In genomic region chr1:15843826-15844572, GRCh38 we compare ENCODE assay signal across 11 cellular contexts. TPM values are rescaled to one million over a fixed set of nuclear protein-coding genes. Genes with fewer than 3 reads are reported as not detected.
DNase-seq lines count a peak whose midpoint lies in the region; ATAC-seq, FAIRE-seq and TF ChIP-seq lines count a peak whose summit lies in the region.
"Had no signal": no experiment of that assay in that cellular context is flagged by ENCODE, and none has a peak within 500 bp of the region (broad histone marks: within the 10 kb centered on the region; RNA-seq: fewer than 3 reads in every experiment).

No MANE protein-coding gene starts in this region.

- H3K36me3 ChIP-seq in H1 (ENCODE audit: control insufficient read depth in 2 of 4, insufficient read depth in 4 of 4, low read length in 3 of 4), result no peaks in the 10 kb centered on the region; a peak in 1 of 8 replicates

- no peaks in the 10 kb centered on the region for H3K4me1 ChIP-seq in H1 (replicated peaks in 1 of 4; ENCODE audit: control insufficient read depth in 3 of 4, insufficient read depth in 4 of 4, low read length in 3 of 4)

- no peak overlapping the region for H2BK20ac ChIP-seq in H1 (ENCODE audit: low read length)

- H2AK5ac ChIP-seq in H1 (ENCODE audit: low read depth, low read length), result no peak overlapping the region

- no peak overlapping the region for H4K5ac ChIP-seq in H1 (ENCODE audit: insufficient read length, low read depth, low read length)

- CTCF ChIA-PET in H1 (lab: Charles Lee; ENCODE audit: partially characterized antibody), result interaction anchor here (0.7 to 1.9 kb wide), 5 partner anchors 29 to 130 kb away, joined by 3 to 9 read pairs (median 4); no protein-coding TSS in a partner anchor

- H3K4ac ChIP-seq in H1 (replicated peaks; ENCODE audit: insufficient read length, low read depth, low read length), result no peak overlapping the region

- H3K27ac ChIP-seq in H1 (ENCODE audit: low read depth, low read length), result no peak overlapping the region

- H3K79me1 ChIP-seq in H1 (ENCODE audit: low read depth, low read length), result 0 out of 2 replicates have a peak, but pooled peaks cover 3% of the 10 kb centered on the region

- no peak for ATAC-seq in effector memory CD8-positive, alpha-beta T cell (replicated peaks)
- ATAC-seq: left cardiac atrium had no signal

- H3K4me1 Mint-ChIP-seq in osteocyte (ENCODE audit: unreplicated experiment), result peaks cover 14% of the 10 kb centered on the region
- H3K4me1 Mint-ChIP-seq in effector memory CD8-positive, alpha-beta T cell (ENCODE audit: low read depth in 2 of 2), result peaks cover 6 to 11% of the 10 kb centered on the region in 2 donors

- no peak overlapping the region for H3K9ac ChIP-seq in H1 (replicated peaks in 1 of 4; ENCODE audit: extremely low read depth in 1 of 4, low read depth in 3 of 4, low read length in 3 of 4)

- H2BK15ac ChIP-seq in H1 (ENCODE audit: low read length), result no peak overlapping the region

- H3K27me3 Mint-ChIP-seq in osteocyte (ENCODE audit: unreplicated experiment), result no peaks in the 10 kb centered on the region
- H3K27me3 Mint-ChIP-seq in effector memory CD8-positive, alpha-beta T cell, result no peaks in the 10 kb centered on the region

- in situ Hi-C loops in ACHN (cut with HindIII; ENCODE audit: low pct_ligation_motif_present, low pct_unique_long_range_greater_than_20kb, low sequenced_read_pairs), result no loop called here

- no peak for TF ChIP-seq RAD21 in H1 (IDR thresholded peaks at IDR 0.05 in 1 of 2, conservative IDR thresholded peaks at IDR 0.05 in 1 of 2; ENCODE audit: low read depth in 2 of 2, low read length in 2 of 2)

- no peaks in the 10 kb centered on the region for H3K9me3 Mint-ChIP-seq in osteocyte (ENCODE audit: unreplicated experiment)
- no peaks in the 10 kb centered on the region for H3K9me3 Mint-ChIP-seq in effector memory CD8-positive, alpha-beta T cell
- H3K9me3 Mint-ChIP-seq: HFFc6 had no signal

- no peak overlapping the region for H3K4me2 ChIP-seq in H1 (ENCODE audit: insufficient read depth in 1 of 2, low read depth in 2 of 2, low read length in 2 of 2)

- H4K8ac ChIP-seq in H1 (ENCODE audit: extremely low read depth, insufficient read depth, low read length), result no peak overlapping the region

- no peak overlapping the region for H2BK12ac ChIP-seq in H1 (ENCODE audit: low read depth, low read length)

- H3K14ac ChIP-seq in H1 (ENCODE audit: insufficient read length), result no peak overlapping the region

- H4K91ac ChIP-seq in H1 (replicated peaks; ENCODE audit: insufficient read length, low read length), result no peak overlapping the region

- H3K36me3 Mint-ChIP-seq in osteocyte (ENCODE audit: unreplicated experiment), result no peaks in the 10 kb centered on the region
- peaks cover 16% of the 10 kb centered on the region for H3K36me3 Mint-ChIP-seq in effector memory CD8-positive, alpha-beta T cell (ENCODE audit: insufficient read depth)

- no peak overlapping the region for H3K56ac ChIP-seq in H1 (replicated peaks; ENCODE audit: insufficient read length, low read depth, low read length)

- TF ChIP-seq EP300 in H1 (IDR thresholded peaks at IDR 0.05; ENCODE audit: borderline replicate concordance in 1 of 2, low read depth in 2 of 2, low read length in 2 of 2), result no peak

- POLR2A ChIA-PET in H1 (lab: Charles Lee; ENCODE audit: partially characterized antibody), result interaction anchor here (0.6 to 1.0 kb wide), 2 partner anchors 28 to 44 kb away, joined by 3 to 4 read pairs; no protein-coding TSS in a partner anchor

- TF ChIP-seq POLR2A in GM12891 (IDR thresholded peaks at IDR 0.05; ENCODE audit: low read depth, low read length) (no peak), H1 (IDR thresholded peaks at IDR 0.05; ENCODE audit: control extremely low read depth in 1 of 2, low read depth in 2 of 2, low read length in 2 of 2) (no peak)

- H3K27me3 ChIP-seq in H1 (replicated peaks in 1 of 4; ENCODE audit: control insufficient read depth in 3 of 4, extremely low read depth in 1 of 4, insufficient read depth in 3 of 4, low read length in 3 of 4), result no peaks in the 10 kb centered on the region; a peak in 1 of 7 replicates

- H2BK120ac ChIP-seq in H1 (replicated peaks; ENCODE audit: low read depth, low read length), result no peak overlapping the region

- 84% methylated on average over 3 of the region's 3 CpGs; no CpG with 5 or more reads in 1 of the 2 experiments for WGBS in H1 (ENCODE audit: extremely low coverage in 1 of 2, insufficient coverage in 1 of 2, insufficient read length in 1 of 2, insufficient replicate concordance in 2 of 2, low coverage in 1 of 2, low lambda C conversion rate in 2 of 2, missing lambda C conversion rate in 1 of 2), 2 experiments

- H3K9me3 ChIP-seq in H1 (ENCODE audit: insufficient read depth in 2 of 2, low read depth in 1 of 2, low read length in 1 of 2), result no peaks in the 10 kb centered on the region

- no peak overlapping the region for H3K4me3 Mint-ChIP-seq in osteocyte (ENCODE audit: unreplicated experiment)
- H3K4me3 Mint-ChIP-seq in effector memory CD8-positive, alpha-beta T cell, result no peak overlapping the region
- H3K4me3 Mint-ChIP-seq: HFFc6 had no signal

- H2AFZ ChIP-seq in H1 (ENCODE audit: low read length), result no peak overlapping the region

- H3K18ac ChIP-seq in H1 (ENCODE audit: extremely low read depth, low read length), result no peak overlapping the region

- H3K23me2 ChIP-seq in H1 (ENCODE audit: low read depth, low read length), result peaks cover 4% of the 10 kb centered on the region

- peak overlapping the region; percentile 14 for H3K27ac Mint-ChIP-seq in osteocyte (ENCODE audit: unreplicated experiment)
- H3K27ac Mint-ChIP-seq in effector memory CD8-positive, alpha-beta T cell, result no peak overlapping the region
- H3K27ac Mint-ChIP-seq: HFFc6 had no signal

- TF ChIP-seq CTCF in H1 (IDR thresholded peaks at IDR 0.05; ENCODE audit: control extremely low read depth in 1 of 3, insufficient read depth in 1 of 3, low read depth in 1 of 3, low read length in 3 of 3) (no peak), osteocyte (IDR thresholded peaks at IDR 0.05) (no peak)

- H4K20me1 ChIP-seq in H1 (replicated peaks in 1 of 2; ENCODE audit: control insufficient read depth in 1 of 2, insufficient read depth in 2 of 2, low read length in 2 of 2), result peaks cover 0 to 2% of the 10 kb centered on the region in 2 experiments

- H3K79me2 ChIP-seq in H1 (ENCODE audit: control insufficient read depth in 1 of 2, insufficient read depth in 2 of 2, low read length in 2 of 2), result peaks cover 0 to 11% of the 10 kb centered on the region in 2 experiments; a peak in 1 of 4 replicates

- FAIRE-seq in GM12891 (lab: Jason Lieb, UNC) (no peak), H1 (lab: Jason Lieb, UNC) (no peak)

- no peak overlapping the region for H3K23ac ChIP-seq in H1 (ENCODE audit: insufficient read length)

- DNase-seq in GM12891 (ENCODE audit: insufficient read length, low spot score) (no peak), NCI-H2171 treated with DMSO at 0.1 percent for 48 hours (lab: John Stamatoyannopoulos, UW) (peak; percentile 62), H1 (ENCODE audit: low read depth in 1 of 2, low spot score in 2 of 2) (no peak), osteocyte (ENCODE audit: extremely low spot score, unreplicated experiment) (no peak), ACHN (no peak), OCI-M2 (lab: John Stamatoyannopoulos, UW; ENCODE audit: unreplicated experiment) (no peak), KG1 (lab: John Stamatoyannopoulos, UW) (no peak)
- no peak for DNase-seq in effector memory CD8-positive, alpha-beta T cell
- DNase-seq: HFFc6, left cardiac atrium, NCI-H2081 treated with DMSO at 0.1 percent for 48 hours had no signal

- no peak overlapping the region for H2BK5ac ChIP-seq in H1 (ENCODE audit: low read depth, low read length)

- H3K4me3 ChIP-seq in H1 (ENCODE audit: extremely low read depth in 1 of 4, insufficient read depth in 2 of 4, low read depth in 3 of 4, low read length in 4 of 4), result no peak overlapping the region

TF ChIP-seq in GM12891, 5 proteins besides CTCF, POLR2A, EP300 and RAD21:
- no peak for TF ChIP-seq POU2F2 (IDR thresholded peaks at IDR 0.05; ENCODE audit: low read depth, low read length)
- peak; percentile 51 for TF ChIP-seq PAX5 (IDR thresholded peaks at IDR 0.05; ENCODE audit: insufficient read depth, low read length, severe bottlenecking)

TF ChIP-seq in H1, 55 proteins besides CTCF, POLR2A, EP300 and RAD21:
- TF ChIP-seq MAFK (IDR thresholded peaks at IDR 0.05; ENCODE audit: low read depth, low read length) (peak; percentile 66; the same call in 1 of the 2 replicates), SIRT6 (IDR thresholded peaks at IDR 0.05; ENCODE audit: low read length) (no peak), GTF2F1 (IDR thresholded peaks at IDR 0.05; ENCODE audit: borderline replicate concordance, low read depth, low read length) (no peak)

RNA-seq across cellular contexts. Expression of gene SPEN, which starts 3.5 kb away (rescaled TPM):
- 30.0 TPM for polyA plus RNA-seq in GM12891 (2012; ENCODE audit: low read depth, missing spikeins)
- 47.6 and 52.1 TPM in 2 replicates for total RNA-seq in H1 (2021; fragmentation: NEBNext Ultra II Directional; extraction: Animal tissue kit (Norgen Biotek cat#: 25700))
- polyA plus RNA-seq in H1 (2011; rRNA removed), result 12.5 and 13.6 TPM in 2 replicates
- 7.8 TPM for polyA plus RNA-seq in H1 (2011; cell fraction: cytosol; rRNA removed)
- 42.6 TPM for polyA plus RNA-seq in H1 (2011; cell fraction: nucleus; rRNA removed)
- 32.8 to 43.0 TPM (median 38.8 TPM) in 4 replicates for polyA plus RNA-seq in H1 (2012, experiment 1 of 2)
- polyA plus RNA-seq in H1 (2012, experiment 2 of 2), result 1.2 TPM
- polyA plus RNA-seq in H1 (2013, experiment 1 of 2), result 25.4 TPM
- 24.1 TPM for polyA plus RNA-seq in H1 (2013, experiment 2 of 2)
- polyA minus RNA-seq in H1 (2011; rRNA and poly(A)+ RNA removed), result 33.9 and 41.3 TPM in 2 replicates
- 27.7 TPM for polyA minus RNA-seq in H1 (2011; cell fraction: cytosol; rRNA and poly(A)+ RNA removed)
- 42.9 TPM for polyA minus RNA-seq in H1 (2011; cell fraction: nucleus; rRNA and poly(A)+ RNA removed)
- total RNA-seq in osteocyte, result 54.0 and 59.8 TPM in 2 replicates

RNA-seq across cellular contexts. Expression of gene UQCRHL, which starts 36.5 kb away (rescaled TPM):
- 4.2 TPM for polyA plus RNA-seq in GM12891 (2012; ENCODE audit: low read depth, missing spikeins)
- 3.4 and 3.9 TPM in 2 replicates for total RNA-seq in H1 (2021; fragmentation: NEBNext Ultra II Directional; extraction: Animal tissue kit (Norgen Biotek cat#: 25700))
- 2.6 and 3.7 TPM in 2 replicates for polyA plus RNA-seq in H1 (2011; rRNA removed)
- polyA plus RNA-seq in H1 (2011; cell fraction: cytosol; rRNA removed), result 3.2 TPM
- polyA plus RNA-seq in H1 (2011; cell fraction: nucleus; rRNA removed), result 1.4 TPM
- polyA plus RNA-seq in H1 (2012, experiment 1 of 2), result 4.7 to 48.6 TPM (median 15.9 TPM) in 4 replicates
- 0.83 TPM for polyA plus RNA-seq in H1 (2012, experiment 2 of 2)
- polyA plus RNA-seq in H1 (2013, experiment 1 of 2), result 3.7 TPM
- 3.8 TPM for polyA plus RNA-seq in H1 (2013, experiment 2 of 2)
- 0.68 and 0.73 TPM in 2 replicates for polyA minus RNA-seq in H1 (2011; rRNA and poly(A)+ RNA removed)
- 6.5 TPM for polyA minus RNA-seq in H1 (2011; cell fraction: cytosol; rRNA and poly(A)+ RNA removed)
- polyA minus RNA-seq in H1 (2011; cell fraction: nucleus; rRNA and poly(A)+ RNA removed), result 1.2 TPM
- 1.5 and 1.6 TPM in 2 replicates for total RNA-seq in osteocyte
